Comparison of ENCODE assay signal across 15 cellular contexts in the genomic region with DNA sequence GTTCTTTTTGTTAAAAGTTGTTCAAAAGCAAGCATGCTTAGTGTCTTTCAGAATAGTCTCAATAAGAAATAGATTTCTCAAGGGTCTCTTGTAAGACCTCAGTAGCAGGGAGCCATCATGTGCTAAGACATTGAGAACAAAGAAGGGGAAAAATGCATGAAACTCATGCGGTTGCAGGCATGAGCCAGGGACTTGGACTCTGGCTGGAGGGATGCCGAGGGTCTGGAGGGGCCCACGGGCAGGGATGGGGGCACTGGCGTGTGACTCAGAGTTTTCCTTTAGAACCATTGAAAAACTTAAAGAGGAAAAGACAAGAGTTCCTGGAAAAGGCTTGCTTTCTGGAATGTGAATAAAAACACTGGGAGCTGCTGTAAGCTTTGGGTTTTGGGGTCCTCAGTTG.
DNase-seq lines count a peak whose midpoint lies in the region; ATAC-seq and TF ChIP-seq lines count a peak whose summit lies in the region.
"Had no signal": no experiment of that assay in that cellular context is flagged by ENCODE, and none has a peak within 500 bp of the region (broad histone marks: within the 10 kb centered on the region; RNA-seq: fewer than 3 reads in every experiment).

No MANE protein-coding gene starts in this region.

- no peak overlapping the region for H3K4me3 Mint-ChIP-seq in naive B cell
- H3K4me3 Mint-ChIP-seq: CD14-positive monocyte; CD4-positive, alpha-beta memory T cell; H9 had no signal

- H3K36me3 ChIP-seq in adipocyte (ENCODE audit: control insufficient read depth, insufficient read depth, low read length, severe bottlenecking) (no peaks in the 10 kb centered on the region), neuron (ENCODE audit: insufficient read depth, low read length) (no peaks in the 10 kb centered on the region)
- H3K36me3 ChIP-seq: BLaER1 had no signal

- H3K9ac ChIP-seq in adipocyte (ENCODE audit: low read length), result no peak overlapping the region
- H3K9ac ChIP-seq: BLaER1 had no signal

- DNase-seq in adipocyte (ENCODE audit: low read depth) (peak; percentile 24), astrocyte of the spinal cord (ENCODE audit: low read depth, low spot score) (peak; percentile 19), naive B cell (no peak), NCI-H187 treated with DMSO at 0.1 percent for 48 hours (lab: John Stamatoyannopoulos, UW) (no peak), NCI-H2196 (lab: John Stamatoyannopoulos, UW; ENCODE audit: unreplicated experiment) (no peak)
- DNase-seq in effector CD8-positive, alpha-beta T cell (lab: John Stamatoyannopoulos, UW), result no peak
- DNase-seq: 8988T; Calu3; CD4-positive, alpha-beta memory T cell; DMS79 treated with DMSO at 0.1 percent for 48 hours; H9 had no signal

- no peak for TF ChIP-seq CTCF in astrocyte of the spinal cord (IDR thresholded peaks at IDR 0.05; ENCODE audit: low read depth, low read length)

- H3K4me3 ChIP-seq in adipocyte (ENCODE audit: low read length) (no peak overlapping the region), astrocyte of the spinal cord (ENCODE audit: low read depth, low read length) (no peak overlapping the region), neuron (ENCODE audit: low read length) (no peak overlapping the region)
- H3K4me3 ChIP-seq: BLaER1 had no signal

- H3K4me1 ChIP-seq in adipocyte (ENCODE audit: control insufficient read depth, insufficient read depth, low read length), result no peaks in the 10 kb centered on the region
- H3K4me1 ChIP-seq in neuron (ENCODE audit: insufficient read depth, low read length), result peaks cover 14% of the 10 kb centered on the region
- H3K4me1 ChIP-seq: BLaER1 had no signal

- no peaks in the 10 kb centered on the region for H3K9me3 Mint-ChIP-seq in naive B cell
- H3K9me3 Mint-ChIP-seq: CD4-positive, alpha-beta memory T cell; H9 had no signal

- peaks cover 19 to 25% (median 23%) of the 10 kb centered on the region in 3 donors for H3K4me1 Mint-ChIP-seq in naive B cell
- H3K4me1 Mint-ChIP-seq: CD14-positive monocyte had no signal

- ATAC-seq in naive B cell (ENCODE audit: low read depth in 2 of 2) (no peak), GM18858 (IDR thresholded peaks at IDR 0.05; ENCODE audit: unreplicated experiment) (no peak)

- no peaks in the 10 kb centered on the region for H3K27me3 Mint-ChIP-seq in naive B cell
- H3K27me3 Mint-ChIP-seq: CD4-positive, alpha-beta memory T cell had no signal

- in situ Hi-C loops in astrocyte of the spinal cord (cut with HindIII; ENCODE audit: low sequenced_read_pairs), result no loop called here

- peaks cover 5 to 13% of the 10 kb centered on the region in 2 donors for H3K36me3 Mint-ChIP-seq in naive B cell
- H3K36me3 Mint-ChIP-seq: CD14-positive monocyte had no signal

- H3K9me3 ChIP-seq in adipocyte (ENCODE audit: control insufficient read depth, low read length) (no peaks in the 10 kb centered on the region), neuron (ENCODE audit: low read length) (no peaks in the 10 kb centered on the region)
- H3K9me3 ChIP-seq: BLaER1 had no signal

- peak overlapping the region; percentile 50 for H2AFZ ChIP-seq in neuron (ENCODE audit: low read depth, low read length)

- H3K27ac Mint-ChIP-seq in naive B cell, result peak overlapping the region in 5 of 6 donors; percentile 20 to 56 (median 44)
- H3K27ac Mint-ChIP-seq: CD4-positive, alpha-beta memory T cell; H9 had no signal

- H3K27me3 ChIP-seq in adipocyte (replicated peaks; ENCODE audit: control insufficient read depth, insufficient read depth, low read length), result no peaks in the 10 kb centered on the region
- no peaks in the 10 kb centered on the region for H3K27me3 ChIP-seq in neuron (ENCODE audit: insufficient read depth, low read length)
- H3K27me3 ChIP-seq: BLaER1 had no signal

Comparison
In these comparisons a context has a peak if more than half of its experiments do, and no peak if none do; other contexts are left out.
1. DNase-seq: peak in adipocyte (single experiment) and astrocyte of the spinal cord (single experiment); none in naive B cell (single experiment), effector CD8-positive, alpha-beta T cell (single experiment), NCI-H187 treated with DMSO at 0.1 percent for 48 hours (single experiment) and NCI-H2196 (single experiment).